Comparison of ENCODE assay signal across 7 cellular contexts in genomic region chr2:140041801-140042200, GRCh38.
"Had no signal": no experiment of that assay in that cellular context is flagged by ENCODE, and none has a peak within 500 bp of the region (broad histone marks: within the 10 kb centered on the region; RNA-seq: fewer than 3 reads in every experiment).

No MANE protein-coding gene starts in this region.

- H3K4me3 Mint-ChIP-seq: GM23338, H9, HFFc6 had no signal

- H2AFZ ChIP-seq: GM23248 had no signal

- H3K9ac ChIP-seq: GM23248 had no signal

- H3K27ac ChIP-seq: GM23248 had no signal

- ATAC-seq: GM23338, HCT116 had no signal

- H3K4me2 ChIP-seq: GM23338 had no signal

- H3K27ac Mint-ChIP-seq: GM23338, HFFc6 had no signal

- H3K4me3 ChIP-seq: GM23248, GM23338 had no signal

- DNase-seq: GM23248, GOT3, H7, H9, HFFc6 had no signal
